In the genomic region with DNA sequence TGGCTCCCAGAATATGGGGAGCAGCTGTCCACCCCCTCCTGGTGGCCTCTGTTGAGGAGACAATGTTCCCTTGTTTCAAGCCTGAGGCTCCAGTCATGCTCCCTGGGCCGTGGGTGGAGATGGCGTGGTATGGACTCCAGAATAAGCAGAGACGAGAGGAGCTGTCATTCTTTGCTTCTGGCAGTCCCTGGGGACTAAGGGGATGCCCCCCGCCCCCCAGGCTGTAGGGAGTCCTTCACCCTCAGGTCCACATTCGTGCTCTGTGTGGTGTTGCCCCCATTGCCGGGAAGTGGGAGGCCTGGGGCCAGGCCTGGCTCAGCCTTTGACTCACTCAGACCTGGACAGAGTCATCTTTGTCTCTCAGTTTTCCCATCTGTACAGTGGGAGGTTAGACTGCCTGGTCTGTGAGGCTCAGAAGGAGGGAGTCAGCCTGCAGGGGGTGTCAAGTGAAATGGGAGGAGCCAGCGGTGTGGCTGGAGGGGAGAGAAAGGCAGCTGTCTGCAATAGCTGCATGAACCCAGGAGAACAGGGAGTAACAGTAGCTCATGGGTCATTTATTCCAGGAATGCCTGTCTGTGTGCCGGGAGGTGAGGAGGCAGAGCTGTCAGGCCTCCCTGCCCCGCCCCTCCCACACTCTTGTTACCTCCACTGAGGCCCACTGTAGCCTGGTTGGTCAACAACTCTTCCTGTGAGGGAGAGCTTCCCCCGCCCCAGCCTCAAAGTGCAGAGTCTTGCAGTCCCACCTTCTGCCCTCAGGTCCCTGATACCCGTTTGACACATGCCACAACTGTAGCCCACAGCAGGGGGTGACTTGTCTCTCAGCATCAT, we compare ENCODE assay signal across 1 cellular context.
TF ChIP-seq lines count a peak whose summit lies in the region.

No MANE protein-coding gene starts in this region.

TF ChIP-seq in K562, 482 proteins besides CTCF, POLR2A, EP300 and RAD21 (continued from another document):
- TF ChIP-seq, protein P1, sequence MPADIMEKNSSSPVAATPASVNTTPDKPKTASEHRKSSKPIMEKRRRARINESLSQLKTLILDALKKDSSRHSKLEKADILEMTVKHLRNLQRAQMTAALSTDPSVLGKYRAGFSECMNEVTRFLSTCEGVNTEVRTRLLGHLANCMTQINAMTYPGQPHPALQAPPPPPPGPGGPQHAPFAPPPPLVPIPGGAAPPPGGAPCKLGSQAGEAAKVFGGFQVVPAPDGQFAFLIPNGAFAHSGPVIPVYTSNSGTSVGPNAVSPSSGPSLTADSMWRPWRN (IDR thresholded peaks at IDR 0.05; ENCODE audit: low read depth): no peak
- TF ChIP-seq HMG20A (CRISPR knock-in tag; conservative IDR thresholded peaks at IDR 0.05): no peak
- TF ChIP-seq, protein P2, sequence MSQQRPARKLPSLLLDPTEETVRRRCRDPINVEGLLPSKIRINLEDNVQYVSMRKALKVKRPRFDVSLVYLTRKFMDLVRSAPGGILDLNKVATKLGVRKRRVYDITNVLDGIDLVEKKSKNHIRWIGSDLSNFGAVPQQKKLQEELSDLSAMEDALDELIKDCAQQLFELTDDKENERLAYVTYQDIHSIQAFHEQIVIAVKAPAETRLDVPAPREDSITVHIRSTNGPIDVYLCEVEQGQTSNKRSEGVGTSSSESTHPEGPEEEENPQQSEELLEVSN (IDR thresholded peaks at IDR 0.05; ENCODE audit: borderline replicate concordance in 1 of 2, extremely low read depth in 1 of 2, insufficient read depth in 1 of 2, insufficient read length in 1 of 2, low read depth in 1 of 2, low read length in 1 of 2, poor library complexity in 1 of 2, severe bottlenecking in 1 of 2): peak in 1 of 2 experiments; percentile 15
- no peak for TF ChIP-seq THRAP3 (IDR thresholded peaks at IDR 0.05; ENCODE audit: borderline replicate concordance)
- TF ChIP-seq BCOR (IDR thresholded peaks at IDR 0.05): peak; percentile 77
- no peak for TF ChIP-seq NRF1 (conservative IDR thresholded peaks at IDR 0.05 in 1 of 2, IDR thresholded peaks at IDR 0.05 in 1 of 2)
- TF ChIP-seq YY1 (IDR thresholded peaks at IDR 0.05; ENCODE audit: borderline replicate concordance in 1 of 3, control insufficient read depth in 1 of 3, extremely low read depth in 1 of 3, insufficient read depth in 3 of 3, insufficient read length in 1 of 3, insufficient replicate concordance in 2 of 3, low read depth in 1 of 3, low read length in 2 of 3): no peak
- TF ChIP-seq, protein P3, sequence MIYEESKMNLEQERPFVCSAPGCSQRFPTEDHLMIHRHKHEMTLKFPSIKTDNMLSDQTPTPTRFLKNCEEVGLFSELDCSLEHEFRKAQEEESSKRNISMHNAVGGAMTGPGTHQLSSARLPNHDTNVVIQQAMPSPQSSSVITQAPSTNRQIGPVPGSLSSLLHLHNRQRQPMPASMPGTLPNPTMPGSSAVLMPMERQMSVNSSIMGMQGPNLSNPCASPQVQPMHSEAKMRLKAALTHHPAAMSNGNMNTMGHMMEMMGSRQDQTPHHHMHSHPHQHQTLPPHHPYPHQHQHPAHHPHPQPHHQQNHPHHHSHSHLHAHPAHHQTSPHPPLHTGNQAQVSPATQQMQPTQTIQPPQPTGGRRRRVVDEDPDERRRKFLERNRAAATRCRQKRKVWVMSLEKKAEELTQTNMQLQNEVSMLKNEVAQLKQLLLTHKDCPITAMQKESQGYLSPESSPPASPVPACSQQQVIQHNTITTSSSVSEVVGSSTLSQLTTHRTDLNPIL (CRISPR knock-in tag; IDR thresholded peaks at IDR 0.05): no peak
- TF ChIP-seq, protein P4, sequence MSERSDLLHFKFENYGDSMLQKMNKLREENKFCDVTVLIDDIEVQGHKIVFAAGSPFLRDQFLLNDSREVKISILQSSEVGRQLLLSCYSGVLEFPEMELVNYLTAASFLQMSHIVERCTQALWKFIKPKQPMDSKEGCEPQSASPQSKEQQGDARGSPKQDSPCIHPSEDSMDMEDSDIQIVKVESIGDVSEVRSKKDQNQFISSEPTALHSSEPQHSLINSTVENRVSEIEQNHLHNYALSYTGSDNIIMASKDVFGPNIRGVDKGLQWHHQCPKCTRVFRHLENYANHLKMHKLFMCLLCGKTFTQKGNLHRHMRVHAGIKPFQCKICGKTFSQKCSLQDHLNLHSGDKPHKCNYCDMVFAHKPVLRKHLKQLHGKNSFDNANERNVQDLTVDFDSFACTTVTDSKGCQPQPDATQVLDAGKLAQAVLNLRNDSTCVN (CRISPR knock-in tag; IDR thresholded peaks at IDR 0.05): no peak
- TF ChIP-seq EP400 (IDR thresholded peaks at IDR 0.05): no peak
- TF ChIP-seq ZNF316 (IDR thresholded peaks at IDR 0.05): no peak
- TF ChIP-seq, protein P5, sequence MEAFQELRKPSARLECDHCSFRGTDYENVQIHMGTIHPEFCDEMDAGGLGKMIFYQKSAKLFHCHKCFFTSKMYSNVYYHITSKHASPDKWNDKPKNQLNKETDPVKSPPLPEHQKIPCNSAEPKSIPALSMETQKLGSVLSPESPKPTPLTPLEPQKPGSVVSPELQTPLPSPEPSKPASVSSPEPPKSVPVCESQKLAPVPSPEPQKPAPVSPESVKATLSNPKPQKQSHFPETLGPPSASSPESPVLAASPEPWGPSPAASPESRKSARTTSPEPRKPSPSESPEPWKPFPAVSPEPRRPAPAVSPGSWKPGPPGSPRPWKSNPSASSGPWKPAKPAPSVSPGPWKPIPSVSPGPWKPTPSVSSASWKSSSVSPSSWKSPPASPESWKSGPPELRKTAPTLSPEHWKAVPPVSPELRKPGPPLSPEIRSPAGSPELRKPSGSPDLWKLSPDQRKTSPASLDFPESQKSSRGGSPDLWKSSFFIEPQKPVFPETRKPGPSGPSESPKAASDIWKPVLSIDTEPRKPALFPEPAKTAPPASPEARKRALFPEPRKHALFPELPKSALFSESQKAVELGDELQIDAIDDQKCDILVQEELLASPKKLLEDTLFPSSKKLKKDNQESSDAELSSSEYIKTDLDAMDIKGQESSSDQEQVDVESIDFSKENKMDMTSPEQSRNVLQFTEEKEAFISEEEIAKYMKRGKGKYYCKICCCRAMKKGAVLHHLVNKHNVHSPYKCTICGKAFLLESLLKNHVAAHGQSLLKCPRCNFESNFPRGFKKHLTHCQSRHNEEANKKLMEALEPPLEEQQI (IDR thresholded peaks at IDR 0.05): no peak
- peak; percentile 61; the same call in 1 of the 2 replicates for TF ChIP-seq SMARCA5 (IDR thresholded peaks at IDR 0.05)
- TF ChIP-seq KLF16 (IDR thresholded peaks at IDR 0.05): no peak
- no peak for TF ChIP-seq TCF7L2 (IDR thresholded peaks at IDR 0.05; ENCODE audit: low read depth, low read length)
- TF ChIP-seq, protein P6, sequence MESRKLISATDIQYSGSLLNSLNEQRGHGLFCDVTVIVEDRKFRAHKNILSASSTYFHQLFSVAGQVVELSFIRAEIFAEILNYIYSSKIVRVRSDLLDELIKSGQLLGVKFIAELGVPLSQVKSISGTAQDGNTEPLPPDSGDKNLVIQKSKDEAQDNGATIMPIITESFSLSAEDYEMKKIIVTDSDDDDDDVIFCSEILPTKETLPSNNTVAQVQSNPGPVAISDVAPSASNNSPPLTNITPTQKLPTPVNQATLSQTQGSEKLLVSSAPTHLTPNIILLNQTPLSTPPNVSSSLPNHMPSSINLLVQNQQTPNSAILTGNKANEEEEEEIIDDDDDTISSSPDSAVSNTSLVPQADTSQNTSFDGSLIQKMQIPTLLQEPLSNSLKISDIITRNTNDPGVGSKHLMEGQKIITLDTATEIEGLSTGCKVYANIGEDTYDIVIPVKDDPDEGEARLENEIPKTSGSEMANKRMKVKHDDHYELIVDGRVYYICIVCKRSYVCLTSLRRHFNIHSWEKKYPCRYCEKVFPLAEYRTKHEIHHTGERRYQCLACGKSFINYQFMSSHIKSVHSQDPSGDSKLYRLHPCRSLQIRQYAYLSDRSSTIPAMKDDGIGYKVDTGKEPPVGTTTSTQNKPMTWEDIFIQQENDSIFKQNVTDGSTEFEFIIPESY (CRISPR knock-in tag; IDR thresholded peaks at IDR 0.05): no peak
- no peak for TF ChIP-seq SRSF9 (IDR thresholded peaks at IDR 0.05; ENCODE audit: borderline replicate concordance, low read depth, low read length)
- TF ChIP-seq MYC (IDR thresholded peaks at IDR 0.05; ENCODE audit: low read depth, low read length): no peak
- no peak for TF ChIP-seq MYC (CRISPR knock-in tag; IDR thresholded peaks at IDR 0.05; ENCODE audit: borderline replicate concordance, low read depth)
- TF ChIP-seq MXI1 (IDR thresholded peaks at IDR 0.05; ENCODE audit: low read depth, low read length): no peak
- TF ChIP-seq, protein P7, sequence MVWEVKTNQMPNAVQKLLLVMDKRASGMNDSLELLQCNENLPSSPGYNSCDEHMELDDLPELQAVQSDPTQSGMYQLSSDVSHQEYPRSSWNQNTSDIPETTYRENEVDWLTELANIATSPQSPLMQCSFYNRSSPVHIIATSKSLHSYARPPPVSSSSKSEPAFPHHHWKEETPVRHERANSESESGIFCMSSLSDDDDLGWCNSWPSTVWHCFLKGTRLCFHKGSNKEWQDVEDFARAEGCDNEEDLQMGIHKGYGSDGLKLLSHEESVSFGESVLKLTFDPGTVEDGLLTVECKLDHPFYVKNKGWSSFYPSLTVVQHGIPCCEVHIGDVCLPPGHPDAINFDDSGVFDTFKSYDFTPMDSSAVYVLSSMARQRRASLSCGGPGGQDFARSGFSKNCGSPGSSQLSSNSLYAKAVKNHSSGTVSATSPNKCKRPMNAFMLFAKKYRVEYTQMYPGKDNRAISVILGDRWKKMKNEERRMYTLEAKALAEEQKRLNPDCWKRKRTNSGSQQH (CRISPR knock-in tag; IDR thresholded peaks at IDR 0.05): no peak
- no peak for TF ChIP-seq SLC30A9 (CRISPR knock-in tag; IDR thresholded peaks at IDR 0.05)
- no peak for TF ChIP-seq CHD2 (IDR thresholded peaks at IDR 0.05; ENCODE audit: low read depth, low read length)
- TF ChIP-seq, protein P8, sequence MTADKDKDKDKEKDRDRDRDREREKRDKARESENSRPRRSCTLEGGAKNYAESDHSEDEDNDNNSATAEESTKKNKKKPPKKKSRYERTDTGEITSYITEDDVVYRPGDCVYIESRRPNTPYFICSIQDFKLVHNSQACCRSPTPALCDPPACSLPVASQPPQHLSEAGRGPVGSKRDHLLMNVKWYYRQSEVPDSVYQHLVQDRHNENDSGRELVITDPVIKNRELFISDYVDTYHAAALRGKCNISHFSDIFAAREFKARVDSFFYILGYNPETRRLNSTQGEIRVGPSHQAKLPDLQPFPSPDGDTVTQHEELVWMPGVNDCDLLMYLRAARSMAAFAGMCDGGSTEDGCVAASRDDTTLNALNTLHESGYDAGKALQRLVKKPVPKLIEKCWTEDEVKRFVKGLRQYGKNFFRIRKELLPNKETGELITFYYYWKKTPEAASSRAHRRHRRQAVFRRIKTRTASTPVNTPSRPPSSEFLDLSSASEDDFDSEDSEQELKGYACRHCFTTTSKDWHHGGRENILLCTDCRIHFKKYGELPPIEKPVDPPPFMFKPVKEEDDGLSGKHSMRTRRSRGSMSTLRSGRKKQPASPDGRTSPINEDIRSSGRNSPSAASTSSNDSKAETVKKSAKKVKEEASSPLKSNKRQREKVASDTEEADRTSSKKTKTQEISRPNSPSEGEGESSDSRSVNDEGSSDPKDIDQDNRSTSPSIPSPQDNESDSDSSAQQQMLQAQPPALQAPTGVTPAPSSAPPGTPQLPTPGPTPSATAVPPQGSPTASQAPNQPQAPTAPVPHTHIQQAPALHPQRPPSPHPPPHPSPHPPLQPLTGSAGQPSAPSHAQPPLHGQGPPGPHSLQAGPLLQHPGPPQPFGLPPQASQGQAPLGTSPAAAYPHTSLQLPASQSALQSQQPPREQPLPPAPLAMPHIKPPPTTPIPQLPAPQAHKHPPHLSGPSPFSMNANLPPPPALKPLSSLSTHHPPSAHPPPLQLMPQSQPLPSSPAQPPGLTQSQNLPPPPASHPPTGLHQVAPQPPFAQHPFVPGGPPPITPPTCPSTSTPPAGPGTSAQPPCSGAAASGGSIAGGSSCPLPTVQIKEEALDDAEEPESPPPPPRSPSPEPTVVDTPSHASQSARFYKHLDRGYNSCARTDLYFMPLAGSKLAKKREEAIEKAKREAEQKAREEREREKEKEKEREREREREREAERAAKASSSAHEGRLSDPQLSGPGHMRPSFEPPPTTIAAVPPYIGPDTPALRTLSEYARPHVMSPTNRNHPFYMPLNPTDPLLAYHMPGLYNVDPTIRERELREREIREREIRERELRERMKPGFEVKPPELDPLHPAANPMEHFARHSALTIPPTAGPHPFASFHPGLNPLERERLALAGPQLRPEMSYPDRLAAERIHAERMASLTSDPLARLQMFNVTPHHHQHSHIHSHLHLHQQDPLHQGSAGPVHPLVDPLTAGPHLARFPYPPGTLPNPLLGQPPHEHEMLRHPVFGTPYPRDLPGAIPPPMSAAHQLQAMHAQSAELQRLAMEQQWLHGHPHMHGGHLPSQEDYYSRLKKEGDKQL (CRISPR knock-in tag; IDR thresholded peaks at IDR 0.05; ENCODE audit: borderline replicate concordance): no peak
- peak in 1 of 2 experiments; percentile 64; a peak in 1 of 4 replicates for TF ChIP-seq KDM1A (IDR thresholded peaks at IDR 0.05)
- TF ChIP-seq PTBP1 (IDR thresholded peaks at IDR 0.05; ENCODE audit: low read depth, low read length): peak; percentile 77; the same call in 1 of the 2 replicates
- no peak for TF ChIP-seq NCOA4 (IDR thresholded peaks at IDR 0.05; ENCODE audit: partially characterized antibody)
- no peak for TF ChIP-seq DACH1 (IDR thresholded peaks at IDR 0.05; ENCODE audit: partially characterized antibody)
- TF ChIP-seq ZNF134 (CRISPR knock-in tag; conservative IDR thresholded peaks at IDR 0.05): no peak
- no peak for TF ChIP-seq KHSRP (IDR thresholded peaks at IDR 0.05)
- TF ChIP-seq, protein P9, sequence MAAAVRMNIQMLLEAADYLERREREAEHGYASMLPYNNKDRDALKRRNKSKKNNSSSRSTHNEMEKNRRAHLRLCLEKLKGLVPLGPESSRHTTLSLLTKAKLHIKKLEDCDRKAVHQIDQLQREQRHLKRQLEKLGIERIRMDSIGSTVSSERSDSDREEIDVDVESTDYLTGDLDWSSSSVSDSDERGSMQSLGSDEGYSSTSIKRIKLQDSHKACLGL (CRISPR knock-in tag; IDR thresholded peaks at IDR 0.05; ENCODE audit: borderline replicate concordance, poor library complexity, severe bottlenecking): no peak
- no peak for TF ChIP-seq ZNF165 (CRISPR knock-in tag; IDR thresholded peaks at IDR 0.05; ENCODE audit: borderline replicate concordance)
- 0 out of 4 replicates have a peak, but pooled peaks of 1 of the 2 experiments have one; percentile 20 for TF ChIP-seq RCOR1 (IDR thresholded peaks at IDR 0.05; ENCODE audit: borderline replicate concordance in 1 of 2, low read depth in 2 of 2, low read length in 2 of 2)
- TF ChIP-seq ZNF408 (CRISPR knock-in tag; IDR thresholded peaks at IDR 0.05; ENCODE audit: low read depth): no peak
- TF ChIP-seq, protein P10, sequence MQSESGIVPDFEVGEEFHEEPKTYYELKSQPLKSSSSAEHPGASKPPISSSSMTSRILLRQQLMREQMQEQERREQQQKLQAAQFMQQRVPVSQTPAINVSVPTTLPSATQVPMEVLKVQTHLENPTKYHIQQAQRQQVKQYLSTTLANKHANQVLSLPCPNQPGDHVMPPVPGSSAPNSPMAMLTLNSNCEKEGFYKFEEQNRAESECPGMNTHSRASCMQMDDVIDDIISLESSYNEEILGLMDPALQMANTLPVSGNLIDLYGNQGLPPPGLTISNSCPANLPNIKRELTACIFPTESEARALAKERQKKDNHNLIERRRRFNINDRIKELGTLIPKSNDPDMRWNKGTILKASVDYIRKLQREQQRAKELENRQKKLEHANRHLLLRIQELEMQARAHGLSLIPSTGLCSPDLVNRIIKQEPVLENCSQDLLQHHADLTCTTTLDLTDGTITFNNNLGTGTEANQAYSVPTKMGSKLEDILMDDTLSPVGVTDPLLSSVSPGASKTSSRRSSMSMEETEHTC (IDR thresholded peaks at IDR 0.05): no peak
- TF ChIP-seq GABPB2 (CRISPR knock-in tag; conservative IDR thresholded peaks at IDR 0.05): no peak
- TF ChIP-seq SMAD3 (CRISPR knock-in tag; conservative IDR thresholded peaks at IDR 0.05): no peak
TF ChIP-seq in K562: peak in this region for 7.
